Comparison of ENCODE assay signal across 10 cellular contexts in genomic region chr19:18397242-18398202, GRCh38. TPM values are rescaled to one million over a fixed set of nuclear protein-coding genes. Genes with fewer than 3 reads are reported as not detected.
DNase-seq lines count a peak whose midpoint lies in the region; ATAC-seq, FAIRE-seq and TF ChIP-seq lines count a peak whose summit lies in the region.
"Had no signal": no experiment of that assay in that cellular context is flagged by ENCODE, and none has a peak within 500 bp of the region (broad histone marks: within the 10 kb centered on the region; RNA-seq: fewer than 3 reads in every experiment).

TSS of gene LRRC25 (minus strand) at chr19:18397622. CDS start at chr19:18396963, 659 bp downstream.

- no peak within 1 kb of the TSS for H3K27ac Mint-ChIP-seq in activated CD8-positive, alpha-beta T cell treated with anti-CD3 and anti-CD28 coated beads, Interleukin-2, amount 10 ng/mL, durations not matched to agents 7 days and 5 days

- FAIRE-seq in frontal cortex (lab: Jason Lieb, UNC), result no peak
- no peak for FAIRE-seq in H54 (lab: Jason Lieb, UNC)

- peak within 1 kb of the TSS; percentile 12 for H3K4me3 Mint-ChIP-seq in activated CD8-positive, alpha-beta T cell treated with anti-CD3 and anti-CD28 coated beads, Interleukin-2, amount 10 ng/mL, durations not matched to agents 7 days and 5 days

- POLR2A ChIA-PET in activated CD8-positive, alpha-beta T cell treated with anti-CD3 and anti-CD28 coated beads, Interleukin-2, amount 10 ng/mL, durations not matched to agents 7 days and 5 days (lab: Charles Lee), result no interaction called here

- peak; percentile 71 for DNase-seq in Ammon's horn (ENCODE audit: low spot score)
- DNase-seq in activated CD8-positive, alpha-beta T cell treated with anti-CD3 and anti-CD28 coated beads, Interleukin-2, amount 10 ng/mL, durations not matched to agents 7 days and 5 days, result peak; percentile 46
- DNase-seq in medulla oblongata (ENCODE audit: extremely low spot score), result peak; percentile 67
- DNase-seq in frontal cortex (ENCODE audit: low spot score in 2 of 2), result no peak
- no peak for DNase-seq in glomerular visceral epithelial cell (ENCODE audit: extremely low spot score)
- DNase-seq in D341Med (ENCODE audit: low spot score), result no peak
- DNase-seq in H54 (ENCODE audit: insufficient read length, low spot score), result no peak
- DNase-seq: DMS79 treated with DMSO at 0.1 percent for 48 hours had no signal

- H3K4me1 Mint-ChIP-seq in activated CD8-positive, alpha-beta T cell treated with anti-CD3 and anti-CD28 coated beads, Interleukin-2, amount 10 ng/mL, durations not matched to agents 7 days and 5 days (ENCODE audit: low read depth), result peaks cover 23% of the 10 kb centered on the region

- peak; percentile 48 for ATAC-seq in HG02759 (IDR thresholded peaks at IDR 0.05; ENCODE audit: unreplicated experiment)
- peak; percentile 67 for ATAC-seq in activated CD8-positive, alpha-beta T cell treated with anti-CD3 and anti-CD28 coated beads, Interleukin-2, amount 10 ng/mL, durations not matched to agents 7 days and 5 days

- no peak for TF ChIP-seq POLR2A in H54 (IDR thresholded peaks at IDR 0.05; ENCODE audit: low read depth, low read length)

- peaks cover 16% of the 10 kb centered on the region for H3K27me3 Mint-ChIP-seq in activated CD8-positive, alpha-beta T cell treated with anti-CD3 and anti-CD28 coated beads, Interleukin-2, amount 10 ng/mL, durations not matched to agents 7 days and 5 days (ENCODE audit: low read depth)

- CTCF ChIA-PET in activated CD8-positive, alpha-beta T cell treated with anti-CD3 and anti-CD28 coated beads, Interleukin-2, amount 10 ng/mL, durations not matched to agents 7 days and 5 days (lab: Charles Lee), result interaction anchor here (0.6 to 2.4 kb wide), 2 partner anchors 9 to 18 kb away, joined by 3 to 18 read pairs; no protein-coding TSS in a partner anchor

- no peaks in the 10 kb centered on the region for H3K36me3 Mint-ChIP-seq in activated CD8-positive, alpha-beta T cell treated with anti-CD3 and anti-CD28 coated beads, Interleukin-2, amount 10 ng/mL, durations not matched to agents 7 days and 5 days (ENCODE audit: low read depth)

- no peaks in the 10 kb centered on the region for H3K9me3 Mint-ChIP-seq in activated CD8-positive, alpha-beta T cell treated with anti-CD3 and anti-CD28 coated beads, Interleukin-2, amount 10 ng/mL, durations not matched to agents 7 days and 5 days (ENCODE audit: insufficient read depth)

RNA-seq across cellular contexts. Expression of gene LRRC25, which starts in this region (rescaled TPM):
- total RNA-seq in activated CD8-positive, alpha-beta T cell treated with anti-CD3 and anti-CD28 coated beads, Interleukin-2, amount 10 ng/mL, durations not matched to agents 7 days and 5 days, result under 1 TPM; 0.53 to 0.68 TPM
- total RNA-seq in frontal cortex, result 0.41 TPM
- total RNA-seq: LHCN-M2 had no signal

Comparison
In these comparisons a context has a peak if more than half of its experiments do, and no peak if none do; other contexts are left out.
1. Peak in DNase-seq and ATAC-seq in activated CD8-positive, alpha-beta T cell treated with anti-CD3 and anti-CD28 coated beads, Interleukin-2, amount 10 ng/mL, durations not matched to agents 7 days and 5 days; RNA of the gene not detected or under 1 TPM.
2. DNase-seq: peak in Ammon's horn (single experiment) and medulla oblongata (single experiment); none in frontal cortex (0 of 2), glomerular visceral epithelial cell (single experiment), D341Med (single experiment) and H54 (single experiment).